Comparison of ENCODE assay signal across 10 cellular contexts in the genomic region with DNA sequence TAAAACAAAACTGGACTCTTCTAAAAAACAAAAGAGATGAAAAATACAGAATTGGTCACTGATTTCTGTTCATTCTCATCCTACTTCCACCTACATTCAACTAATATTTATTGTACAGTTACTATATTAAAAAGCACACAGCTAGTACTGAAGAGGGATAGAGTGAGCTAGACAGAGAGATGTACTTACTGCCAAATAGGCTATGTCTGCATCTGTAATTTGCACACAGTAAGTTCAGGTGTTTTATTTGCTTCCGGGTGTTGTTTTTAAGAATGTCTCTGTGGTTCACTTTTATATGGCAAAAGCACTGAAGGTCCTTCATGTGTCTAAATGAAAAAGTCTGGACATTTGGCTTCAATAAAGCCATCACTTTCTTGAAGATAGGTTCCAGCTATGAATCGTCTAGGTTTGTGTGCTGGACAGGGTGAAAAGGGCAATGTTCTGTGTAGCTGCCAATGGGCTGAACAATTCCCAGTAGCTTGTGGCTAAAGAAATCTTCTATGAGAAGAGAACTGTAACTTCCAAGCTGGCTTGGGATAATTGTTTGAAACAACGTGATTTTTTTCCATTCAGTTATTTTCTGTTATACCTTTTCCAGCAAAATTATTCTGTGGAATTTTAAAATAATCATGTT. TPM values are rescaled to one million over a fixed set of nuclear protein-coding genes. Genes with fewer than 3 reads are reported as not detected.
DNase-seq lines count a peak whose midpoint lies in the region; ATAC-seq and TF ChIP-seq lines count a peak whose summit lies in the region.
"Had no signal": no experiment of that assay in that cellular context is flagged by ENCODE, and none has a peak within 500 bp of the region (broad histone marks: within the 10 kb centered on the region; RNA-seq: fewer than 3 reads in every experiment).

No MANE protein-coding gene starts in this region.

- intact Hi-C loops in left lung (cut with DNase I) = no loop called here

- H3K36me3 ChIP-seq in left lung = no peaks in the 10 kb centered on the region

- H3K4me3 ChIP-seq in HFF-Myc (replicated peaks; ENCODE audit: low read depth, low read length) (no peak overlapping the region), coronary artery (peak overlapping the region; percentile 26), left lung (no peak overlapping the region)

- peak; percentile 33 for ATAC-seq in left lung
- ATAC-seq: naive thymus-derived CD8-positive, alpha-beta T cell had no signal

- no peaks in the 10 kb centered on the region for H3K27me3 ChIP-seq in left lung

- H3K9me3 ChIP-seq in left lung = no peaks in the 10 kb centered on the region

- H3K27ac ChIP-seq in coronary artery (peak overlapping the region; percentile 52 to 74), left lung (peak overlapping the region in 1 of 2 donors; percentile 14)

- H3K4me1 ChIP-seq in left lung = peaks cover 0 to 5% of the 10 kb centered on the region in 2 donors

- no peak for TF ChIP-seq CTCF in HFF-Myc (IDR thresholded peaks at IDR 0.05; ENCODE audit: low read depth, low read length, missing control alignments)
- TF ChIP-seq CTCF in coronary artery (IDR thresholded peaks at IDR 0.05) = no peak
- no peak for TF ChIP-seq CTCF in left lung (IDR thresholded peaks at IDR 0.05)

- DNase-seq in HFF-Myc (ENCODE audit: extremely low read depth, low read depth) = peak; percentile 37
- DNase-seq in coronary artery (ENCODE audit: low spot score) = no peak
- no peak for DNase-seq in left lung
- peak; percentile 66 for DNase-seq in superior temporal gyrus (ENCODE audit: extremely low spot score)
- DNase-seq in SW480 (ENCODE audit: low spot score) = no peak
- DNase-seq in activated CD4-positive, alpha-beta T cell treated with anti-CD3 and anti-CD28 coated beads for 4 hours = no peak
- no peak for DNase-seq in cerebellum (ENCODE audit: low spot score)
- no peak for DNase-seq in OCI-M2 (lab: John Stamatoyannopoulos, UW; ENCODE audit: unreplicated experiment)
- DNase-seq: activated effector memory CD4-positive, alpha-beta T cell treated with anti-CD3 and anti-CD28 coated beads, Interleukin-2, amount 50 U/mL, for 16 hours; naive thymus-derived CD8-positive, alpha-beta T cell had no signal

RNA-seq across cellular contexts. Expression of a gene that starts 47.3 kb away (rescaled TPM):
- total RNA-seq in left lung (10 to 100 TPM; 91.3 to 97.1 TPM), cerebellum (45.4 TPM)

Comparison
In these comparisons a context has a peak if more than half of its experiments do, and no peak if none do; other contexts are left out.
1. DNase-seq: peak in HFF-Myc (single experiment) and superior temporal gyrus (single experiment); none in coronary artery (single experiment), left lung (0 of 2), SW480 (single experiment), activated CD4-positive, alpha-beta T cell treated with anti-CD3 and anti-CD28 coated beads for 4 hours (0 of 2), cerebellum (single experiment) and OCI-M2 (single experiment).